Comparison of ENCODE assay signal across 8 cellular contexts in the genomic region with DNA sequence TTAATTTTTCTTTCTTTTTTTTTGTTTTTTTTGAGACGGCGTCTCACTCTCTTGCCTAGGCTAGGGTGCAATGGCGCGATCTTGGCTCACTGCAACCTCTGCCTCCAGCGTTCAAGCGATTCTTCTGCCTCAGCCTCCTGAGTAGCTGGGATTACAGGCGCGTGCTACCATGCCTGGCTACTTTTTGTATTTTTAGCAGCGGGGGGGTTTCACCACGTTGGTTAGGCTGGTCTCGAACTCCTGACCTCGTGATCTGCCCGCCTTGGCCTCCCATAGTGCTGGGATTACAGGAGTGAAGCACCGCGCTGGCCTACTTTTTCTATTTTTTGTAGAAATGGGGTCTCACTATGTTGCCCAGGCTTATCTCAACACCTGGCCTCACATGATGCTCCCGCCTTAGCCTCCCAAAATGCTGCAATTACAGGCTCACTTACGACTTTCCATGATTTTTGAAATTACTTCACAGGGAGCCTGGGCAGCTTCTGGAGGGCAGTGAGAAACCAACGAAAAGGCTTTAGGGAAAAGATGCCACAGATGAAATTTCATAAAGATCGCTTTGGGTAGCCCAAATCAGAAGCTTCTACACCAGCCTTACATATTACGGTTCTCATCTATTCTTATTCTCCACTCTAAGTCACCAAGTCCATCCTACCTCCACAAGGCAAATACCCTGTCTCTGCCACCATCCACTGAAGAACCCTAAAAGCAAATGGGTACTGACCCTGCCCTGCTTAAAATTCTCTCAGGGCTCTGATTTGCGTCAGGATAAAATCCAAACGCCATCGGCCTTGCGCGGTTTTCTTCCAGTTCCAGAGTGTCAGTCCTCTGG. TPM values are rescaled to one million over a fixed set of nuclear protein-coding genes. Genes with fewer than 3 reads are reported as not detected.
DNase-seq lines count a peak whose midpoint lies in the region; ATAC-seq and TF ChIP-seq lines count a peak whose summit lies in the region.

No MANE protein-coding gene starts in this region.

- POLR2A ChIA-PET in CD8-positive, alpha-beta T cell (lab: Charles Lee) = interaction anchor here (0.7 kb wide), 1 partner anchor 19 kb away, joined by 3 read pairs; no protein-coding TSS in a partner anchor

- peak overlapping the region; percentile 89 for H3K9ac ChIP-seq in HUES64 (ENCODE audit: low read depth, low read length)

- H3K4me1 ChIP-seq in CD8-positive, alpha-beta T cell (ENCODE audit: insufficient read depth, low read length) = peaks cover 54% of the 10 kb centered on the region
- H3K4me1 ChIP-seq in HUES64 (ENCODE audit: insufficient read depth, low read length) (0 out of 2 replicates have a peak, but pooled peaks cover 8% of the 10 kb centered on the region), body of pancreas (peaks cover 18% of the 10 kb centered on the region), right lobe of liver (peaks cover 0 to 10% (median 1%) of the 10 kb centered on the region in 4 donors)

- peak overlapping the region; percentile 99 for H3K27ac Mint-ChIP-seq in CD8-positive, alpha-beta T cell
- H3K27ac Mint-ChIP-seq in type B pancreatic cell = peak overlapping the region; percentile 96

- intact Hi-C loops in CD8-positive, alpha-beta T cell (cut with DNase I, micrococcal nuclease) = loop anchor here in 1 of 2 experiments (1.0 kb wide), 2 partner anchors 252 to 296 kb away; a partner anchor contains a TSS
- intact Hi-C loops in body of pancreas (cut with DNase I) (no loop called here), right lobe of liver (cut with DNase I) (no loop called here)

- no peaks in the 10 kb centered on the region for H3K36me3 ChIP-seq in CD8-positive, alpha-beta T cell (ENCODE audit: insufficient read depth, low read length)
- H3K36me3 ChIP-seq in HUES64 (ENCODE audit: insufficient read depth, low read length) (no peaks in the 10 kb centered on the region; the same call in 1 of the 2 replicates), body of pancreas (replicated peaks in 1 of 2; ENCODE audit: insufficient read depth in 1 of 2, low read depth in 2 of 2) (no peaks in the 10 kb centered on the region), right lobe of liver (no peaks in the 10 kb centered on the region)

- H3K4me3 ChIP-seq in CD8-positive, alpha-beta T cell (ENCODE audit: low read depth, low read length) = peak overlapping the region; percentile 74
- H3K4me3 ChIP-seq in HUES64 (ENCODE audit: low read length) (peak overlapping the region; percentile 88), body of pancreas (peak overlapping the region; percentile 66 to 71), right lobe of liver (peak overlapping the region; percentile 72 to 81 (median 80))

- H3K4me1 Mint-ChIP-seq in CD8-positive, alpha-beta T cell (ENCODE audit: low read depth) = peaks cover 78% of the 10 kb centered on the region
- peaks cover 23% of the 10 kb centered on the region for H3K4me1 Mint-ChIP-seq in type B pancreatic cell (ENCODE audit: unreplicated experiment)

- CTCF ChIA-PET in CD8-positive, alpha-beta T cell (lab: Charles Lee) = interaction anchor here (4.7 kb wide), 1 partner anchor 20 kb away, joined by 18 read pairs; no protein-coding TSS in a partner anchor

- H3K9me3 ChIP-seq in CD8-positive, alpha-beta T cell (ENCODE audit: low read length) = no peaks in the 10 kb centered on the region
- H3K9me3 ChIP-seq in HUES64 (ENCODE audit: insufficient read depth, low read depth, low read length) = no peaks in the 10 kb centered on the region
- H3K9me3 ChIP-seq in body of pancreas = no peaks in the 10 kb centered on the region
- no peaks in the 10 kb centered on the region for H3K9me3 ChIP-seq in right lobe of liver

- peak overlapping the region; percentile 81 for H3K27ac ChIP-seq in CD8-positive, alpha-beta T cell (ENCODE audit: low read depth, low read length)
- H3K27ac ChIP-seq in HUES64 (ENCODE audit: low read depth, low read length) (peak overlapping the region; percentile 87), body of pancreas (peak overlapping the region; percentile 84 to 94 (median 88)), right lobe of liver (peak overlapping the region; percentile 76 to 92 (median 87))

- no peak for ATAC-seq in CD8-positive, alpha-beta T cell
- ATAC-seq in body of pancreas = no peak
- ATAC-seq in right lobe of liver = no peak

- no peaks in the 10 kb centered on the region for H3K27me3 Mint-ChIP-seq in CD8-positive, alpha-beta T cell (ENCODE audit: low read depth)
- no peaks in the 10 kb centered on the region for H3K27me3 Mint-ChIP-seq in type B pancreatic cell

- peak overlapping the region; percentile 98 for H3K4me3 Mint-ChIP-seq in CD8-positive, alpha-beta T cell
- H3K4me3 Mint-ChIP-seq in type B pancreatic cell = peak overlapping the region; percentile 97

- no peaks in the 10 kb centered on the region for H3K27me3 ChIP-seq in CD8-positive, alpha-beta T cell (ENCODE audit: insufficient read depth, low read length)
- H3K27me3 ChIP-seq in HUES64 (ENCODE audit: insufficient read depth, low read length) (no peaks in the 10 kb centered on the region), body of pancreas (no peaks in the 10 kb centered on the region), right lobe of liver (no peaks in the 10 kb centered on the region)

- no peaks in the 10 kb centered on the region for H3K9me3 Mint-ChIP-seq in CD8-positive, alpha-beta T cell
- H3K9me3 Mint-ChIP-seq in type B pancreatic cell = no peaks in the 10 kb centered on the region

- H3K36me3 Mint-ChIP-seq in CD8-positive, alpha-beta T cell = peaks cover 41% of the 10 kb centered on the region
- H3K36me3 Mint-ChIP-seq in type B pancreatic cell = no peaks in the 10 kb centered on the region

- 71% methylated on average over 25 of the region's 25 CpGs for WGBS in HUES64
- 64 to 65% methylated on average over 25 of the region's 25 CpGs for WGBS in body of pancreas, 2 donors
- 67% methylated on average over 20 of the region's 25 CpGs for WGBS in right lobe of liver (ENCODE audit: insufficient coverage, low coverage, low lambda C conversion rate, missing lambda C conversion rate)

- TF ChIP-seq CTCF in CD8-positive, alpha-beta T cell (IDR thresholded peaks at IDR 0.05) = no peak
- TF ChIP-seq CTCF in body of pancreas (IDR thresholded peaks at IDR 0.05) (no peak), right lobe of liver (IDR thresholded peaks at IDR 0.05) (no peak), type B pancreatic cell (conservative IDR thresholded peaks at IDR 0.05) (no peak), GM20000 (IDR thresholded peaks at IDR 0.05; ENCODE audit: extremely low read depth, missing control alignments) (no peak)

- DNase-seq in CD8-positive, alpha-beta T cell = no peak
- DNase-seq in body of pancreas = no peak
- DNase-seq in right lobe of liver = no peak
- no peak for DNase-seq in type B pancreatic cell (ENCODE audit: extremely low spot score, unreplicated experiment)
- DNase-seq in effector CD4-positive, alpha-beta T cell = no peak
- DNase-seq in effector CD8-positive, alpha-beta T cell (lab: John Stamatoyannopoulos, UW) = no peak
- no peak for DNase-seq in GM20000 (ENCODE audit: low spot score)

- TF ChIP-seq POLR2A in body of pancreas (IDR thresholded peaks at IDR 0.05) (no peak), right lobe of liver (IDR thresholded peaks at IDR 0.05) (no peak)

RNA-seq across cellular contexts. Expression of a gene that starts 0.9 kb away (rescaled TPM):
- 10 to 100 TPM; 53.1 to 57.3 TPM for total RNA-seq in CD8-positive, alpha-beta T cell
- polyA plus RNA-seq in HUES64 (2013, experiment 1 of 2) = 104 TPM
- 113 TPM for polyA plus RNA-seq in HUES64 (2013, experiment 2 of 2)
- 10 to 100 TPM in 1 of 2 donors, 1 to 10 TPM in 1; 7.3 to 12.2 TPM for total RNA-seq in body of pancreas
- 10 to 100 TPM; 14.0 to 24.3 (median 16.7) TPM for total RNA-seq in right lobe of liver
- total RNA-seq in type B pancreatic cell (ENCODE audit: low replicate concordance) = 49.9 and 101 TPM in 2 replicates
